In the genomic region with DNA sequence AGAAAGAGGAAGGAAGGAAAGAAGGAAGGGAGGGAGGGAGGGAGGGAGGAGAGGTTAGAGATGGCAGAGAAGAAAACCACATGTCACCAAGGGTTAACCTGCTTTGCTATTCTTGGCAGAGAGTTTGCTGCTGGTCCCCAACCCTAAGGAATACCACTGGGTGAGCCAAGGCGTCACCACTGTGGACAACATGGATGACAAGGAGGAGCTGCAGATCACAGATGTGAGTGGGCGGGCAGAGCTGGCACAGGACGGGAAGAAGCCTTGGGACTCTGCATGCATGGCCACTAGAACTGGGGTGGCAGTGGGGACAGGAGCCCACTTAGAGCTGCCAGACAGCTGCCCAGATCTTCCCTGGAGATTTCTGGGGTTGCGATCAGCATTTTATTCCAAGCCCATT, we compare ENCODE assay signal across 21 cellular contexts. TPM values are rescaled to one million over a fixed set of nuclear protein-coding genes. Genes with fewer than 3 reads are reported as not detected.
"Had no signal": no experiment of that assay in that cellular context is flagged by ENCODE, and none has a peak within 500 bp of the region (broad histone marks: within the 10 kb centered on the region; RNA-seq: fewer than 3 reads in every experiment).

No MANE protein-coding gene starts in this region.

- H3K9me3 ChIP-seq: colonic mucosa, psoas muscle, stomach, thoracic aorta had no signal

- H3K4me3 ChIP-seq: colonic mucosa, psoas muscle, stomach, thoracic aorta had no signal

- H3K4me1 ChIP-seq: colonic mucosa, psoas muscle, stomach had no signal

- DNase-seq: activated CD4-positive, alpha-beta T cell treated with anti-CD3 and anti-CD28 coated beads, Interleukin-2, amount 10 ng/mL, durations not matched to agents 24 days and 14 days; activated CD4-positive, CD25-positive, alpha-beta regulatory T cell; activated CD8-positive, alpha-beta memory T cell treated with anti-CD3 and anti-CD28 coated beads, Interleukin-2, amount 50 U/mL, for 48 hours; activated gamma-delta T cell treated with Interleukin-2 at 50 U/mL for 16 hours; activated T-cell treated with anti-CD3 and anti-CD28 coated beads, Interleukin-2, amount 50 U/mL, for 72 hours; central memory CD4-positive, alpha-beta T cell; colonic mucosa; effector CD4-positive, alpha-beta T cell; foreskin melanocyte; mesendoderm; nephron progenitor cell; psoas muscle; stimulated activated CD4-positive, alpha-beta T cell treated with anti-CD3 and anti-CD28 coated beads, Interleukin-1b, Interleukin-23, amount 100 ng/mL, for 48 hours; stomach had no signal

- H3K27me3 ChIP-seq: colonic mucosa had no signal

- H3K27ac ChIP-seq: colonic mucosa, psoas muscle, stomach, thoracic aorta had no signal

- ATAC-seq: activated T-cell treated with anti-CD3 and anti-CD28 coated beads, Interleukin-2, amount 50 U/mL, for 72 hours; psoas muscle; sciatic nerve had no signal

- H3K36me3 ChIP-seq: colonic mucosa, stomach, thoracic aorta had no signal

RNA-seq across cellular contexts. Expression of a gene that starts 17.2 kb away (rescaled TPM):
- total RNA-seq: activated CD4-positive, alpha-beta T cell treated with anti-CD3 and anti-CD28 coated beads, Interleukin-2, amount 10 ng/mL, durations not matched to agents 24 days and 14 days; activated T-cell treated with anti-CD3 and anti-CD28 coated beads, Interleukin-2, amount 50 U/mL, for 72 hours; colonic mucosa; fibroblast of lung; liver; omental fat pad; psoas muscle; sciatic nerve; T-helper 2 cell treated with Interferon-gamma antibody and Interleukin-4, amounts not matched to agents 100 ng/mL and 5 ng/mL, for 36 hours; thoracic aorta; urinary bladder had no signal

RNA-seq across cellular contexts. Expression of a gene that starts 47.5 kb away (rescaled TPM):
- total RNA-seq: activated CD4-positive, alpha-beta T cell treated with anti-CD3 and anti-CD28 coated beads, Interleukin-2, amount 10 ng/mL, durations not matched to agents 24 days and 14 days; fibroblast of lung; omental fat pad; psoas muscle; sciatic nerve; T-helper 2 cell treated with Interferon-gamma antibody and Interleukin-4, amounts not matched to agents 100 ng/mL and 5 ng/mL, for 36 hours; thoracic aorta; urinary bladder had no signal
